1 cellular context compared by ENCODE assay signal in genomic region chr16:17465460-17465859, GRCh38.
TF ChIP-seq lines count a peak whose summit lies in the region.

No MANE protein-coding gene starts in this region.

TF ChIP-seq in GM23338, 12 proteins besides CTCF, POLR2A, EP300 and RAD21:
- TF ChIP-seq, protein P1, sequence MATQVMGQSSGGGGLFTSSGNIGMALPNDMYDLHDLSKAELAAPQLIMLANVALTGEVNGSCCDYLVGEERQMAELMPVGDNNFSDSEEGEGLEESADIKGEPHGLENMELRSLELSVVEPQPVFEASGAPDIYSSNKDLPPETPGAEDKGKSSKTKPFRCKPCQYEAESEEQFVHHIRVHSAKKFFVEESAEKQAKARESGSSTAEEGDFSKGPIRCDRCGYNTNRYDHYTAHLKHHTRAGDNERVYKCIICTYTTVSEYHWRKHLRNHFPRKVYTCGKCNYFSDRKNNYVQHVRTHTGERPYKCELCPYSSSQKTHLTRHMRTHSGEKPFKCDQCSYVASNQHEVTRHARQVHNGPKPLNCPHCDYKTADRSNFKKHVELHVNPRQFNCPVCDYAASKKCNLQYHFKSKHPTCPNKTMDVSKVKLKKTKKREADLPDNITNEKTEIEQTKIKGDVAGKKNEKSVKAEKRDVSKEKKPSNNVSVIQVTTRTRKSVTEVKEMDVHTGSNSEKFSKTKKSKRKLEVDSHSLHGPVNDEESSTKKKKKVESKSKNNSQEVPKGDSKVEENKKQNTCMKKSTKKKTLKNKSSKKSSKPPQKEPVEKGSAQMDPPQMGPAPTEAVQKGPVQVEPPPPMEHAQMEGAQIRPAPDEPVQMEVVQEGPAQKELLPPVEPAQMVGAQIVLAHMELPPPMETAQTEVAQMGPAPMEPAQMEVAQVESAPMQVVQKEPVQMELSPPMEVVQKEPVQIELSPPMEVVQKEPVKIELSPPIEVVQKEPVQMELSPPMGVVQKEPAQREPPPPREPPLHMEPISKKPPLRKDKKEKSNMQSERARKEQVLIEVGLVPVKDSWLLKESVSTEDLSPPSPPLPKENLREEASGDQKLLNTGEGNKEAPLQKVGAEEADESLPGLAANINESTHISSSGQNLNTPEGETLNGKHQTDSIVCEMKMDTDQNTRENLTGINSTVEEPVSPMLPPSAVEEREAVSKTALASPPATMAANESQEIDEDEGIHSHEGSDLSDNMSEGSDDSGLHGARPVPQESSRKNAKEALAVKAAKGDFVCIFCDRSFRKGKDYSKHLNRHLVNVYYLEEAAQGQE (IDR thresholded peaks at IDR 0.05; ENCODE audit: unreplicated experiment): no peak
- TF ChIP-seq NANOG (IDR thresholded peaks at IDR 0.05; ENCODE audit: borderline replicate concordance): no peak
- TF ChIP-seq CREB1 (CRISPR knock-in tag; IDR thresholded peaks at IDR 0.05; ENCODE audit: low read depth): no peak
- TF ChIP-seq ZNF331 (CRISPR knock-in tag; IDR thresholded peaks at IDR 0.05; ENCODE audit: low read depth): no peak
- TF ChIP-seq EZH2phosphoT487 (IDR thresholded peaks at IDR 0.05; ENCODE audit: unreplicated experiment): no peak
- TF ChIP-seq STAT1 (IDR thresholded peaks at IDR 0.05; ENCODE audit: unreplicated experiment): no peak
- TF ChIP-seq POLR2AphosphoS5 (IDR thresholded peaks at IDR 0.05; ENCODE audit: low read depth): no peak
- no peak for TF ChIP-seq JUNB (IDR thresholded peaks at IDR 0.05; ENCODE audit: unreplicated experiment)
- TF ChIP-seq ETS1 (IDR thresholded peaks at IDR 0.05): no peak
- TF ChIP-seq, protein P2, sequence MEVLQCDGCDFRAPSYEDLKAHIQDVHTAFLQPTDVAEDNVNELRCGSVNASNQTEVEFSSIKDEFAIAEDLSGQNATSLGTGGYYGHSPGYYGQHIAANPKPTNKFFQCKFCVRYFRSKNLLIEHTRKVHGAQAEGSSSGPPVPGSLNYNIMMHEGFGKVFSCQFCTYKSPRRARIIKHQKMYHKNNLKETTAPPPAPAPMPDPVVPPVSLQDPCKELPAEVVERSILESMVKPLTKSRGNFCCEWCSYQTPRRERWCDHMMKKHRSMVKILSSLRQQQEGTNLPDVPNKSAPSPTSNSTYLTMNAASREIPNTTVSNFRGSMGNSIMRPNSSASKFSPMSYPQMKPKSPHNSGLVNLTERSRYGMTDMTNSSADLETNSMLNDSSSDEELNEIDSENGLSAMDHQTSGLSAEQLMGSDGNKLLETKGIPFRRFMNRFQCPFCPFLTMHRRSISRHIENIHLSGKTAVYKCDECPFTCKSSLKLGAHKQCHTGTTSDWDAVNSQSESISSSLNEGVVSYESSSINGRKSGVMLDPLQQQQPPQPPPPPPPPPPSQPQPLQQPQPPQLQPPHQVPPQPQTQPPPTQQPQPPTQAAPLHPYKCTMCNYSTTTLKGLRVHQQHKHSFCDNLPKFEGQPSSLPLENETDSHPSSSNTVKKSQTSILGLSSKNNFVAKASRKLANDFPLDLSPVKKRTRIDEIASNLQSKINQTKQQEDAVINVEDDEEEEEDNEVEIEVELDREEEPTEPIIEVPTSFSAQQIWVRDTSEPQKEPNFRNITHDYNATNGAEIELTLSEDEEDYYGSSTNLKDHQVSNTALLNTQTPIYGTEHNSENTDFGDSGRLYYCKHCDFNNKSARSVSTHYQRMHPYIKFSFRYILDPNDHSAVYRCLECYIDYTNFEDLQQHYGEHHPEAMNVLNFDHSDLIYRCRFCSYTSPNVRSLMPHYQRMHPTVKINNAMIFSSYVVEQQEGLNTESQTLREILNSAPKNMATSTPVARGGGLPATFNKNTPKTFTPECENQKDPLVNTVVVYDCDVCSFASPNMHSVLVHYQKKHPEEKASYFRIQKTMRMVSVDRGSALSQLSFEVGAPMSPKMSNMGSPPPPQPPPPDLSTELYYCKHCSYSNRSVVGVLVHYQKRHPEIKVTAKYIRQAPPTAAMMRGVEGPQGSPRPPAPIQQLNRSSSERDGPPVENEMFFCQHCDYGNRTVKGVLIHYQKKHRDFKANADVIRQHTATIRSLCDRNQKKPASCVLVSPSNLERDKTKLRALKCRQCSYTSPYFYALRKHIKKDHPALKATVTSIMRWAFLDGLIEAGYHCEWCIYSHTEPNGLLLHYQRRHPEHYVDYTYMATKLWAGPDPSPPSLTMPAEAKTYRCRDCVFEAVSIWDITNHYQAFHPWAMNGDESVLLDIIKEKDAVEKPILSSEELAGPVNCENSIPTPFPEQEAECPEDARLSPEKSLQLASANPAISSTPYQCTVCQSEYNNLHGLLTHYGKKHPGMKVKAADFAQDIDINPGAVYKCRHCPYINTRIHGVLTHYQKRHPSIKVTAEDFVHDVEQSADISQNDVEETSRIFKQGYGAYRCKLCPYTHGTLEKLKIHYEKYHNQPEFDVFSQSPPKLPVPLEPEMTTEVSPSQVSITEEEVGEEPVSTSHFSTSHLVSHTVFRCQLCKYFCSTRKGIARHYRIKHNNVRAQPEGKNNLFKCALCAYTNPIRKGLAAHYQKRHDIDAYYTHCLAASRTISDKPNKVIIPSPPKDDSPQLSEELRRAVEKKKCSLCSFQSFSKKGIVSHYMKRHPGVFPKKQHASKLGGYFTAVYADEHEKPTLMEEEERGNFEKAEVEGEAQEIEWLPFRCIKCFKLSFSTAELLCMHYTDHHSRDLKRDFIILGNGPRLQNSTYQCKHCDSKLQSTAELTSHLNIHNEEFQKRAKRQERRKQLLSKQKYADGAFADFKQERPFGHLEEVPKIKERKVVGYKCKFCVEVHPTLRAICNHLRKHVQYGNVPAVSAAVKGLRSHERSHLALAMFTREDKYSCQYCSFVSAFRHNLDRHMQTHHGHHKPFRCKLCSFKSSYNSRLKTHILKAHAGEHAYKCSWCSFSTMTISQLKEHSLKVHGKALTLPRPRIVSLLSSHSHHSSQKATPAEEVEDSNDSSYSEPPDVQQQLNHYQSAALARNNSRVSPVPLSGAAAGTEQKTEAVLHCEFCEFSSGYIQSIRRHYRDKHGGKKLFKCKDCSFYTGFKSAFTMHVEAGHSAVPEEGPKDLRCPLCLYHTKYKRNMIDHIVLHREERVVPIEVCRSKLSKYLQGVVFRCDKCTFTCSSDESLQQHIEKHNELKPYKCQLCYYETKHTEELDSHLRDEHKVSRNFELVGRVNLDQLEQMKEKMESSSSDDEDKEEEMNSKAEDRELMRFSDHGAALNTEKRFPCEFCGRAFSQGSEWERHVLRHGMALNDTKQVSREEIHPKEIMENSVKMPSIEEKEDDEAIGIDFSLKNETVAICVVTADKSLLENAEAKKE (CRISPR knock-in tag; IDR thresholded peaks at IDR 0.05): no peak
- TF ChIP-seq ZNF114 (CRISPR knock-in tag; IDR thresholded peaks at IDR 0.05): no peak
- no peak for TF ChIP-seq EZH2 (IDR thresholded peaks at IDR 0.05; ENCODE audit: low read depth, unreplicated experiment)
TF ChIP-seq in GM23338: peak in this region for 0.
